Comparison of ENCODE assay signal across 18 cellular contexts in the genomic region with DNA sequence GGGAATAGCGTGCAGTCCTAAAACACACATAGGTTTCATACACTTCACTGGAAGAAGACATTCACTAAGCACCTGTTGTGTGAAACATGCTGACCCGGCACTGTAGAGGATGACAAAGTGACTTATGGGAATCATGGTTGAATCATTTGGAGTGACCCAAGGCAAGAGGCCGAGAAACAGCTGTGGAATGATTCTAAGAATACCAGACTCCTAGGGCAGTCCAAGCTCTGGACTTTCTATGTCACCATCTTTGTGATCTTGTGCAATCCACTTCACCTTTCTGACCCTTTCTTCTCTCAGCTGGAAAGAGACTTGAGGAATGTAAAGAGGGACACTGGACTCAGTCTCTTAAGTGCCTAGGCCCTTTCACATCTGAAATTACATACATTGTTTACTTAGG. TPM values are rescaled to one million over a fixed set of nuclear protein-coding genes. Genes with fewer than 3 reads are reported as not detected.
DNase-seq lines count a peak whose midpoint lies in the region; ATAC-seq and TF ChIP-seq lines count a peak whose summit lies in the region.
"Had no signal": no experiment of that assay in that cellular context is flagged by ENCODE, and none has a peak within 500 bp of the region (broad histone marks: within the 10 kb centered on the region; RNA-seq: fewer than 3 reads in every experiment).

No MANE protein-coding gene starts in this region.

- no peak overlapping the region for H3K27ac Mint-ChIP-seq in T-cell
- H3K27ac Mint-ChIP-seq: activated CD4-positive, alpha-beta T cell treated with anti-CD3 and anti-CD28 coated beads for 36 hours; activated T-cell treated with anti-CD3 and anti-CD28 coated beads, Interleukin-2, amount 50 U/mL, for 24 hours; T-helper 1 cell treated with Interleukin-12 subunit alpha and Interleukin-12 subunit beta and Interleukin-4 antibody, amounts not matched to agents 30 μg/mL and 1 μg/mL, for 36 hours had no signal

- no peak overlapping the region for H2AFZ ChIP-seq in trophoblast cell (ENCODE audit: insufficient read depth, low read length, poor library complexity)

- no peak overlapping the region for H3K27ac ChIP-seq in SJCRH30
- peak overlapping the region; percentile 54 for H3K27ac ChIP-seq in trophoblast cell (ENCODE audit: low read depth, low read length)

- no peak overlapping the region for H3K4me3 Mint-ChIP-seq in activated T-cell treated with anti-CD3 and anti-CD28 coated beads, Interleukin-2, amount 50 U/mL, for 4 hours
- no peak overlapping the region for H3K4me3 Mint-ChIP-seq in T-cell
- H3K4me3 Mint-ChIP-seq: activated CD4-positive, alpha-beta T cell treated with anti-CD3 and anti-CD28 coated beads for 36 hours; activated T-cell treated with anti-CD3 and anti-CD28 coated beads, Interleukin-2, amount 50 U/mL, for 24 hours; naive B cell; T-helper 1 cell treated with Interleukin-12 subunit alpha and Interleukin-12 subunit beta and Interleukin-4 antibody, amounts not matched to agents 30 μg/mL and 1 μg/mL, for 36 hours had no signal

- no peak for TF ChIP-seq CTCF in fibroblast of the aortic adventitia (IDR thresholded peaks at IDR 0.05; ENCODE audit: insufficient read depth, low read length)

- H3K4ac ChIP-seq in trophoblast cell (ENCODE audit: low read depth, low read length), result no peak overlapping the region

- H4K91ac ChIP-seq in trophoblast cell (ENCODE audit: low read depth, low read length), result no peak overlapping the region

- peaks cover 6% of the 10 kb centered on the region for H3K79me1 ChIP-seq in trophoblast cell (ENCODE audit: low read length)

- no peak overlapping the region for H2BK120ac ChIP-seq in trophoblast cell (ENCODE audit: insufficient read depth, low read length, poor library complexity)

- H2BK5ac ChIP-seq in trophoblast cell (ENCODE audit: low read depth, low read length, poor library complexity), result no peak overlapping the region

- H3K79me2 ChIP-seq in trophoblast cell (ENCODE audit: control insufficient read depth, insufficient read depth, low read length, poor library complexity), result no peaks in the 10 kb centered on the region

- H2BK12ac ChIP-seq in trophoblast cell (ENCODE audit: low read length), result no peak overlapping the region

- DNase-seq in EH (ENCODE audit: low read depth) (peak; percentile 84), SJCRH30 (peak; percentile 19 to 53), fibroblast of the aortic adventitia (ENCODE audit: low read depth) (peak; percentile 40), trophoblast cell (peak; percentile 95 to 99), NCI-H146 (lab: John Stamatoyannopoulos, UW) (no peak), T-cell (no peak), DMS53 treated with DMSO at 0.1 percent for 48 hours (lab: John Stamatoyannopoulos, UW; ENCODE audit: unreplicated experiment) (no peak)
- DNase-seq in activated T-cell treated with anti-CD3 and anti-CD28 coated beads, Interleukin-2, amount 50 U/mL, for 4 hours, result no peak
- DNase-seq: activated CD4-positive, alpha-beta T cell treated with anti-CD3 and anti-CD28 coated beads for 36 hours; activated T-cell treated with anti-CD3 and anti-CD28 coated beads, Interleukin-2, amount 50 U/mL, for 24 hours; C1 segment of cervical spinal cord; naive B cell; NCI-H1105 treated with DMSO at 0.1 percent for 48 hours; NCI-H526; stimulated activated CD4-positive, alpha-beta T cell treated with anti-CD3 and anti-CD28 coated beads, Interleukin-1b, Interleukin-23, amount 100 ng/mL, for 48 hours; stimulated activated CD8-positive, alpha-beta memory T cell treated with anti-CD3 and anti-CD28 coated beads, Interleukin-4, amount 100 ng/mL, for 48 hours had no signal

- H3K27me3 ChIP-seq in SJCRH30, result no peaks in the 10 kb centered on the region
- H3K27me3 ChIP-seq in trophoblast cell (ENCODE audit: insufficient read depth, low read length), result no peaks in the 10 kb centered on the region

- H3K9me3 ChIP-seq in SJCRH30 (replicated peaks) (no peaks in the 10 kb centered on the region), trophoblast cell (ENCODE audit: insufficient read depth, low read depth, low read length) (no peaks in the 10 kb centered on the region)

- H3K23ac ChIP-seq in trophoblast cell (ENCODE audit: low read length), result no peak overlapping the region

- no peaks in the 10 kb centered on the region for H3K9me3 Mint-ChIP-seq in activated T-cell treated with anti-CD3 and anti-CD28 coated beads, Interleukin-2, amount 50 U/mL, for 4 hours
- peaks cover 0 to 3% (median 0%) of the 10 kb centered on the region in 3 donors for H3K9me3 Mint-ChIP-seq in T-cell
- H3K9me3 Mint-ChIP-seq: activated T-cell treated with anti-CD3 and anti-CD28 coated beads, Interleukin-2, amount 50 U/mL, for 24 hours; naive B cell; T-helper 1 cell treated with Interleukin-12 subunit alpha and Interleukin-12 subunit beta and Interleukin-4 antibody, amounts not matched to agents 30 μg/mL and 1 μg/mL, for 36 hours had no signal

- peaks cover 9% of the 10 kb centered on the region for H3K36me3 Mint-ChIP-seq in activated T-cell treated with anti-CD3 and anti-CD28 coated beads, Interleukin-2, amount 50 U/mL, for 4 hours (ENCODE audit: insufficient read depth)
- peaks cover 20% of the 10 kb centered on the region for H3K36me3 Mint-ChIP-seq in T-cell

- no peak overlapping the region for H4K12ac ChIP-seq in trophoblast cell (ENCODE audit: low read depth, low read length)

- H3K27me3 Mint-ChIP-seq in activated T-cell treated with anti-CD3 and anti-CD28 coated beads, Interleukin-2, amount 50 U/mL, for 4 hours (ENCODE audit: low read depth), result no peaks in the 10 kb centered on the region
- no peaks in the 10 kb centered on the region for H3K27me3 Mint-ChIP-seq in T-cell
- H3K27me3 Mint-ChIP-seq: activated CD4-positive, alpha-beta T cell treated with anti-CD3 and anti-CD28 coated beads for 36 hours; activated T-cell treated with anti-CD3 and anti-CD28 coated beads, Interleukin-2, amount 50 U/mL, for 24 hours; naive B cell had no signal

- peaks cover 3% of the 10 kb centered on the region for H3K4me1 Mint-ChIP-seq in activated T-cell treated with anti-CD3 and anti-CD28 coated beads, Interleukin-2, amount 50 U/mL, for 4 hours (ENCODE audit: low read depth)
- H3K4me1 Mint-ChIP-seq in T-cell, result peaks cover 2 to 9% (median 4%) of the 10 kb centered on the region in 3 donors
- H3K4me1 Mint-ChIP-seq: activated CD4-positive, alpha-beta T cell treated with anti-CD3 and anti-CD28 coated beads for 36 hours had no signal

- H3K9ac ChIP-seq in trophoblast cell (ENCODE audit: low read length), result no peak overlapping the region

- H3K4me2 ChIP-seq in trophoblast cell (ENCODE audit: low read length), result no peak overlapping the region

- H3K4me3 ChIP-seq in SJCRH30, result no peak overlapping the region
- no peak overlapping the region for H3K4me3 ChIP-seq in fibroblast of the aortic adventitia (ENCODE audit: low read depth, low read length)
- no peak overlapping the region for H3K4me3 ChIP-seq in trophoblast cell (ENCODE audit: low read depth, low read length)

- no peak overlapping the region for H4K8ac ChIP-seq in trophoblast cell (ENCODE audit: low read depth, low read length)

- H3K4me1 ChIP-seq in SJCRH30 (peaks cover 7% of the 10 kb centered on the region), trophoblast cell (ENCODE audit: control insufficient read depth in 1 of 2, insufficient read depth in 2 of 2, low read length in 2 of 2) (peaks cover 5 to 8% of the 10 kb centered on the region in 2 experiments)

- CTCF ChIA-PET in T-cell (lab: Charles Lee), result interaction anchor here (0.6 to 0.8 kb wide), 3 partner anchors 30 to 1287 kb away, joined by 3 to 5 read pairs (median 5); no protein-coding TSS in a partner anchor

- ATAC-seq in activated T-cell treated with anti-CD3 and anti-CD28 coated beads, Interleukin-2, amount 50 U/mL, for 4 hours, result no peak
- no peak for ATAC-seq in T-cell (replicated peaks in 1 of 4)
- ATAC-seq: activated CD4-positive, alpha-beta T cell treated with anti-CD3 and anti-CD28 coated beads for 36 hours had no signal

- H2AK5ac ChIP-seq in trophoblast cell (ENCODE audit: low read length), result no peak overlapping the region

- H3K14ac ChIP-seq in trophoblast cell (ENCODE audit: low read length), result no peak overlapping the region

- H3K18ac ChIP-seq in trophoblast cell (ENCODE audit: low read length), result no peak overlapping the region

- peaks cover 30% of the 10 kb centered on the region for H3K36me3 ChIP-seq in SJCRH30
- H3K36me3 ChIP-seq in trophoblast cell (ENCODE audit: control insufficient read depth in 1 of 2, insufficient read depth in 2 of 2, low read length in 2 of 2), result peaks cover 10% of the 10 kb centered on the region in 2 experiments

- no CpG with 5 or more reads among the region's 3 CpGs for WGBS in trophoblast cell (ENCODE audit: extremely low coverage, insufficient coverage, insufficient read length)

- POLR2A ChIA-PET in T-cell (lab: Charles Lee), result interaction anchor here in 1 of 2 donors (0.7 kb wide), 1 partner anchor 424 kb away, joined by 6 read pairs; no protein-coding TSS in a partner anchor

RNA-seq across cellular contexts. Expression of a gene that starts 13.1 kb away (rescaled TPM):
- 57.0 and 63.9 TPM in 2 replicates for total RNA-seq in SJCRH30 (2014; rRNA removed; shearing (Covaris generic))
- total RNA-seq in fibroblast of the aortic adventitia (ENCODE audit: low replicate concordance) (50.9 and 76.1 TPM in 2 replicates), T-cell (10 to 100 TPM in 4 of 5 donors, 1 to 10 TPM in 1; 7.7 to 15.3 (median 13.1) TPM)
- 53.2 and 53.8 TPM in 2 replicates for polyA plus RNA-seq in trophoblast cell (2013)
- 10 to 100 TPM; 12.2 to 13.8 (median 12.6) TPM for total RNA-seq in activated T-cell treated with anti-CD3 and anti-CD28 coated beads, Interleukin-2, amount 50 U/mL, for 4 hours

RNA-seq across cellular contexts. Expression of a gene that starts 32.9 kb away (rescaled TPM):
- total RNA-seq in SJCRH30 (2014; rRNA removed; shearing (Covaris generic)), result 19.8 and 20.6 TPM in 2 replicates
- total RNA-seq in fibroblast of the aortic adventitia (ENCODE audit: low replicate concordance), result 0.49 and 1.3 TPM in 2 replicates
- 5.7 and 6.8 TPM in 2 replicates for polyA plus RNA-seq in trophoblast cell (2013)
- total RNA-seq in activated T-cell treated with anti-CD3 and anti-CD28 coated beads, Interleukin-2, amount 50 U/mL, for 4 hours, result under 1 TPM in 2 of 3 donors, not detected in 1; 0.18 to 0.24 TPM
- under 1 TPM in 2 of 5 donors, not detected in 3; 0.22 to 0.26 TPM for total RNA-seq in T-cell
- total RNA-seq: ureter had no signal

Comparison
In these comparisons a context has a peak if more than half of its experiments do, and no peak if none do; other contexts are left out.
1. DNase-seq: peak in EH (single experiment), SJCRH30 (2 of 2), fibroblast of the aortic adventitia (single experiment) and trophoblast cell (2 of 2); none in activated T-cell treated with anti-CD3 and anti-CD28 coated beads, Interleukin-2, amount 50 U/mL, for 4 hours (single experiment), NCI-H146 (single experiment), T-cell (0 of 34) and DMS53 treated with DMSO at 0.1 percent for 48 hours (single experiment).